In the genomic region with DNA sequence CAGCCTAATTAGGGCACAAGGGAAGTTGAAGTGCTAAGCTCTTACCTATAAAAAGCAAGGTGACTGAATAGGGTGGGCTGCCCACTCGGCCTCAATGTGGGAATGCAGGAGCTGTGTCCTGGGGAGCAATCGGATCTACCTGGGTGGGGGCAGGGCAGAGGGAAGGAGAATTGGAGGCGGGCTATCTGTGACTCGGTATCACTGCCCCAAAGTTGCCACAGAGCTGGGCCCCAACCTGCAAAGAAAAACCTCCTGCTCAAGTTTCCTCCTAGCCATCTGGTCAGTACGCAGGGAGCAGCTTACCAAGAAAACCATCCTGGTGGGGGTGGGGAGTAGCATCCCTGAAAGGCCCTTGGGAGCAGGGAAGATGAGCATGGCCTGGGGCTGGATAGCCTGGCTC, we compare ENCODE assay signal across 27 cellular contexts. TPM values are rescaled to one million over a fixed set of nuclear protein-coding genes. Genes with fewer than 3 reads are reported as not detected.
"Had no signal": no experiment of that assay in that cellular context is flagged by ENCODE, and none has a peak within 500 bp of the region (broad histone marks: within the 10 kb centered on the region; RNA-seq: fewer than 3 reads in every experiment).

No MANE protein-coding gene starts in this region.

- H3K27ac Mint-ChIP-seq: activated CD8-positive, alpha-beta T cell treated with anti-CD3 and anti-CD28 coated beads, Interleukin-2, amount 10 ng/mL, durations not matched to agents 7 days and 5 days; activated naive CD4-positive, alpha-beta T cell treated with anti-CD3 and anti-CD28 coated beads, Interleukin-2, amount 50 U/mL, for 72 hours; brain; dendritic cell treated with granulocyte-macrophage colony-stimulating factor and Interleukin-4, amounts not matched to agents 40 ng/mL and 50 ng/mL, for 4 days; mesothelial cell of epicardium; naive thymus-derived CD8-positive, alpha-beta T cell; progenitor cell of endocrine pancreas; stimulated activated naive CD8-positive, alpha-beta T cell treated with anti-CD3 and anti-CD28 coated beads, Interleukin-15, Interleukin-2, amounts not matched to agents 100 ng/mL and 50 ng/mL, for 24 hours had no signal

- H3K9me3 ChIP-seq: left ventricle myocardium inferior, thyroid gland, upper lobe of right lung had no signal

- H3K27ac ChIP-seq: left ventricle myocardium inferior, thyroid gland, upper lobe of right lung, VCaP had no signal

- H3K9me3 Mint-ChIP-seq: activated naive CD4-positive, alpha-beta T cell treated with anti-CD3 and anti-CD28 coated beads, Interleukin-2, amount 50 U/mL, for 72 hours; brain; dendritic cell treated with granulocyte-macrophage colony-stimulating factor and Interleukin-4, amounts not matched to agents 40 ng/mL and 50 ng/mL, for 4 days; mesothelial cell of epicardium; naive thymus-derived CD8-positive, alpha-beta T cell; stimulated activated naive CD8-positive, alpha-beta T cell treated with anti-CD3 and anti-CD28 coated beads, Interleukin-15, Interleukin-2, amounts not matched to agents 100 ng/mL and 50 ng/mL, for 24 hours had no signal

- DNase-seq: activated CD4-positive, alpha-beta T cell treated with anti-CD3 and anti-CD28 coated beads for 1 hour; activated CD4-positive, alpha-beta T cell treated with anti-CD3 and anti-CD28 coated beads, Interleukin-2, amount 50 U/mL, for 1 hour; activated CD8-positive, alpha-beta T cell treated with anti-CD3 and anti-CD28 coated beads, Interleukin-2, amount 10 ng/mL, durations not matched to agents 7 days and 5 days; activated T-cell treated with anti-CD3 and anti-CD28 coated beads, Interleukin-2, amount 50 U/mL, for 1 hour; aorta; caudate nucleus; effector CD4-positive, alpha-beta T cell; foreskin melanocyte; hypothalamus; left ventricle myocardium inferior; mammary epithelial cell; naive thymus-derived CD8-positive, alpha-beta T cell; retina; stimulated activated CD4-positive, alpha-beta T cell treated with anti-CD3 and anti-CD28 coated beads, Interleukin-2, amount 100 ng/mL, for 48 hours; substantia nigra; thyroid gland had no signal

- H3K27me3 Mint-ChIP-seq: brain; naive thymus-derived CD8-positive, alpha-beta T cell; progenitor cell of endocrine pancreas; stimulated activated naive CD8-positive, alpha-beta T cell treated with anti-CD3 and anti-CD28 coated beads, Interleukin-15, Interleukin-2, amounts not matched to agents 100 ng/mL and 50 ng/mL, for 24 hours had no signal

- ATAC-seq: activated CD8-positive, alpha-beta T cell treated with anti-CD3 and anti-CD28 coated beads, Interleukin-2, amount 10 ng/mL, durations not matched to agents 7 days and 5 days; activated naive CD4-positive, alpha-beta T cell treated with anti-CD3 and anti-CD28 coated beads, Interleukin-2, amount 50 U/mL, for 72 hours; naive thymus-derived CD8-positive, alpha-beta T cell; upper lobe of right lung had no signal

- H3K36me3 ChIP-seq: left ventricle myocardium inferior, thyroid gland, upper lobe of right lung had no signal

- H3K4me3 Mint-ChIP-seq: activated CD8-positive, alpha-beta T cell treated with anti-CD3 and anti-CD28 coated beads, Interleukin-2, amount 10 ng/mL, durations not matched to agents 7 days and 5 days; brain; dendritic cell treated with granulocyte-macrophage colony-stimulating factor and Interleukin-4, amounts not matched to agents 40 ng/mL and 50 ng/mL, for 4 days; mesothelial cell of epicardium; naive thymus-derived CD8-positive, alpha-beta T cell; stimulated activated naive CD8-positive, alpha-beta T cell treated with anti-CD3 and anti-CD28 coated beads, Interleukin-15, Interleukin-2, amounts not matched to agents 100 ng/mL and 50 ng/mL, for 24 hours had no signal

- H3K27me3 ChIP-seq: thyroid gland, upper lobe of right lung had no signal

- H3K4me1 ChIP-seq: left ventricle myocardium inferior, thyroid gland, upper lobe of right lung had no signal

- H3K4me3 ChIP-seq: left ventricle myocardium inferior, thyroid gland, upper lobe of right lung had no signal

- H3K36me3 Mint-ChIP-seq: activated naive CD4-positive, alpha-beta T cell treated with anti-CD3 and anti-CD28 coated beads, Interleukin-2, amount 50 U/mL, for 72 hours; naive thymus-derived CD8-positive, alpha-beta T cell had no signal

- H3K4me1 Mint-ChIP-seq: mesothelial cell of epicardium; naive thymus-derived CD8-positive, alpha-beta T cell had no signal

- FAIRE-seq: keratinocyte had no signal

RNA-seq across cellular contexts. Expression of gene SH2D7, which starts 28.2 kb away (rescaled TPM):
- total RNA-seq: activated naive CD4-positive, alpha-beta T cell treated with anti-CD3 and anti-CD28 coated beads, Interleukin-2, amount 50 U/mL, for 72 hours; aorta; left ventricle myocardium inferior; mammary epithelial cell; mesothelial cell of epicardium; naive thymus-derived CD8-positive, alpha-beta T cell; osteocyte; progenitor cell of endocrine pancreas; thyroid gland; upper lobe of right lung had no signal
- polyA plus RNA-seq: esophagus, keratinocyte, mammary epithelial cell had no signal
